8 cellular contexts compared by ENCODE assay signal in the genomic region with DNA sequence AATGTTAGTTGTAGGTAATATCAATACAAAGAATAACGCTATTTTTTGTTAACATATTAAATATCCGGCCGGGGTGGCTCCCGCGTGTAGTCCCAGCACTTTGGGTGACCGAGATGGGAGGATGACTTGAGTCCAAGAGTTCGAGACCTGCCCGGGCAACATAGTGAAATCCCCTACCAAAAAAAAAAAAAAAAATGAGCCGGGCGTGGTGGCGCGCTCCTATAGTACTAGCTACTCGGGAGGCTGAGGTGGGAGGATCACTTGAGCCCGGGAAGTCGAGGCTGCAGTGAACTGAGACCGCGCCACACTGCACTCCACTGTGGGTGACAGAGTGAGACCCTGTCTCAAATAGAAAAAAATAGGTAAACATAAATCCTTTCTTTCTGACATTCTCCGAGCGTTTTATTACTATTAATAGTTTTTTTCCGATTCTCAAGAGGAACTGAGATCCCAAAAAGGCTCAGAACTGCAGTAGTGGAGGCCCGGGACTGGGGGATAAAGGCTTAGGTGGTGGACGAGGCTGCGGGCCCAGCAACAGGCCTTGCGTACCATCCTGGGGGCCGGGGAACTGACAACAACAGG. TPM values are rescaled to one million over a fixed set of nuclear protein-coding genes. Genes with fewer than 3 reads are reported as not detected.
DNase-seq lines count a peak whose midpoint lies in the region; ATAC-seq and TF ChIP-seq lines count a peak whose summit lies in the region.

No MANE protein-coding gene starts in this region.

- no peaks in the 10 kb centered on the region for H3K9me3 ChIP-seq in Caco-2
- no peaks in the 10 kb centered on the region for H3K9me3 ChIP-seq in OCI-LY1 (ENCODE audit: low read length)
- H3K9me3 ChIP-seq in parathyroid adenoma (ENCODE audit: control insufficient read depth, low read length), result no peaks in the 10 kb centered on the region

- H2AFZ ChIP-seq in OCI-LY1 (ENCODE audit: low read length), result no peak overlapping the region
- H2AFZ ChIP-seq in parathyroid adenoma, result peak overlapping the region; percentile 68

- CTCF ChIA-PET in Caco-2 (lab: Charles Lee), result interaction anchor here (3.5 kb wide), 1 partner anchor 14 kb away, joined by 18 read pairs; no protein-coding TSS in a partner anchor

- H3F3A ChIP-seq in OCI-LY1 (ENCODE audit: insufficient read depth, low read length), result no peaks in the 10 kb centered on the region

- no peaks in the 10 kb centered on the region for H3K27me3 Mint-ChIP-seq in Caco-2 (ENCODE audit: insufficient read depth, unreplicated experiment)

- peak overlapping the region; percentile 95 for H3K4me3 ChIP-seq in Caco-2 (ENCODE audit: low read depth, low read length)
- peak overlapping the region; percentile 99 for H3K4me3 ChIP-seq in OCI-LY1 (ENCODE audit: low read depth, low read length, poor library complexity, severe bottlenecking)
- peak overlapping the region; percentile 87 for H3K4me3 ChIP-seq in parathyroid adenoma (ENCODE audit: low read depth, low read length)

- H3K27ac Mint-ChIP-seq in Caco-2 (ENCODE audit: unreplicated experiment), result peak overlapping the region; percentile 47

- H3K4me1 Mint-ChIP-seq in Caco-2 (ENCODE audit: low read depth, unreplicated experiment), result peaks cover 9% of the 10 kb centered on the region

- POLR2A ChIA-PET in Caco-2 (lab: Charles Lee), result interaction anchor here (0.5 to 0.9 kb wide), 2 partner anchors 14 to 18 kb away, joined by 3 to 6 read pairs; no protein-coding TSS in a partner anchor

- H3K27me3 ChIP-seq in Caco-2 (replicated peaks; ENCODE audit: control insufficient read depth, insufficient read depth, low read length), result no peaks in the 10 kb centered on the region
- H3K27me3 ChIP-seq in OCI-LY1 (ENCODE audit: insufficient read depth, low read length), result no peaks in the 10 kb centered on the region
- no peaks in the 10 kb centered on the region for H3K27me3 ChIP-seq in parathyroid adenoma (ENCODE audit: control insufficient read depth, insufficient read depth, low read length)

- no peak for DNase-seq in Caco-2
- no peak for DNase-seq in epithelial cell of prostate (ENCODE audit: low read depth, low spot score)
- DNase-seq in activated gamma-delta T cell treated with Interleukin-2 at 50 U/mL for 16 hours, result no peak

- H4K20me1 ChIP-seq in OCI-LY1 (ENCODE audit: insufficient read depth, low read length), result no peaks in the 10 kb centered on the region

- no peaks in the 10 kb centered on the region for H3K9me3 Mint-ChIP-seq in Caco-2 (ENCODE audit: unreplicated experiment)

- intact Hi-C loops in Caco-2 (cut with micrococcal nuclease; ENCODE audit: unreplicated experiment), result no loop called here

- H3K9ac ChIP-seq in OCI-LY1 (ENCODE audit: low read length), result peak overlapping the region; percentile 94
- peak overlapping the region; percentile 93 for H3K9ac ChIP-seq in parathyroid adenoma

- H3K79me2 ChIP-seq in OCI-LY1 (ENCODE audit: insufficient read depth, low read length) (peaks cover 53% of the 10 kb centered on the region), parathyroid adenoma (peaks cover 51% of the 10 kb centered on the region)

- no peak for TF ChIP-seq CTCF in Caco-2 (IDR thresholded peaks at IDR 0.05; ENCODE audit: insufficient read depth in 1 of 2, low read depth in 1 of 2, low read length in 1 of 2, severe bottlenecking in 1 of 2, unreplicated experiment in 1 of 2)
- no peak for TF ChIP-seq CTCF in OCI-LY1 (IDR thresholded peaks at IDR 0.05; ENCODE audit: low read length)
- TF ChIP-seq CTCF in parathyroid adenoma (IDR thresholded peaks at IDR 0.05), result no peak

- peaks cover 10% of the 10 kb centered on the region for H3K36me3 Mint-ChIP-seq in Caco-2 (ENCODE audit: insufficient read depth, unreplicated experiment)

- no TSS peak for BruUV-seq in Caco-2 (replicated peaks; lab: Mats Ljungman, UMichigan)

- H3K4me2 ChIP-seq in OCI-LY1 (ENCODE audit: low read length), result peak overlapping the region; percentile 67
- H3K4me2 ChIP-seq in parathyroid adenoma (ENCODE audit: low read length), result peak overlapping the region; percentile 76

- no peaks in the 10 kb centered on the region for H3K9me2 ChIP-seq in OCI-LY1 (ENCODE audit: low read depth, low read length)

- peak overlapping the region; percentile 85 for H3K4me3 Mint-ChIP-seq in Caco-2 (ENCODE audit: unreplicated experiment)

- H3K36me3 ChIP-seq in Caco-2 (ENCODE audit: control insufficient read depth, insufficient read depth, low read length) (no peaks in the 10 kb centered on the region), OCI-LY1 (ENCODE audit: insufficient read depth, low read length) (no peaks in the 10 kb centered on the region; the same call in 1 of the 2 replicates), parathyroid adenoma (ENCODE audit: control insufficient read depth, insufficient read depth, low read length) (no peaks in the 10 kb centered on the region)

- H3K27ac ChIP-seq in OCI-LY1 (ENCODE audit: low read depth, low read length, poor library complexity, severe bottlenecking), result peak overlapping the region; percentile 64
- H3K27ac ChIP-seq in epithelial cell of prostate, result peak overlapping the region; percentile 97
- H3K27ac ChIP-seq in parathyroid adenoma, result peak overlapping the region; percentile 33

- peaks cover 50% of the 10 kb centered on the region for H3K4me1 ChIP-seq in Caco-2
- H3K4me1 ChIP-seq in OCI-LY1 (ENCODE audit: insufficient read depth, low read length, severe bottlenecking), result peaks cover 58% of the 10 kb centered on the region
- H3K4me1 ChIP-seq in parathyroid adenoma, result peaks cover 42% of the 10 kb centered on the region

- ATAC-seq in HG03342 (IDR thresholded peaks at IDR 0.05; ENCODE audit: unreplicated experiment), result no peak
- no peak for ATAC-seq in HG02840 (IDR thresholded peaks at IDR 0.05; ENCODE audit: low FRiP score, unreplicated experiment)
- ATAC-seq in HG03571 (IDR thresholded peaks at IDR 0.05; ENCODE audit: unreplicated experiment), result no peak

RNA-seq across cellular contexts. Expression of a gene that starts 1.0 kb away (rescaled TPM):
- total RNA-seq in Caco-2 (2022), result 44.8 and 46.9 TPM in 2 replicates

Comparison
In these comparisons a context has a peak if more than half of its experiments do, and no peak if none do; other contexts are left out.
1. H3K27ac ChIP-seq: peak in every context shown above with its lines; median percentile 97 in epithelial cell of prostate; 64 in OCI-LY1; 33 in parathyroid adenoma.